ENCODE assay signal across 23 cellular contexts in genomic region chr15:93059442-93059841, GRCh38. TPM values are rescaled to one million over a fixed set of nuclear protein-coding genes. Genes with fewer than 3 reads are reported as not detected.
DNase-seq lines count a peak whose midpoint lies in the region; ATAC-seq and TF ChIP-seq lines count a peak whose summit lies in the region.
"Had no signal": no experiment of that assay in that cellular context is flagged by ENCODE, and none has a peak within 500 bp of the region (broad histone marks: within the 10 kb centered on the region; RNA-seq: fewer than 3 reads in every experiment).

No MANE protein-coding gene starts in this region.

- no peaks in the 10 kb centered on the region for H3K9me3 ChIP-seq in IMR-90 (ENCODE audit: control insufficient read depth, insufficient read depth, low read length)
- no peaks in the 10 kb centered on the region for H3K9me3 ChIP-seq in esophagus muscularis mucosa
- no peaks in the 10 kb centered on the region for H3K9me3 ChIP-seq in gastrocnemius medialis
- no peaks in the 10 kb centered on the region for H3K9me3 ChIP-seq in body of pancreas
- H3K9me3 ChIP-seq: BLaER1 treated with 17β-estradiol and CSF1 and Interleukin-3, amounts not matched to agents 10 nM and 100 nM had no signal

- no CpG with 5 or more reads among the region's 8 CpGs for WGBS in IMR-90 (ENCODE audit: extremely low coverage in 2 of 2, insufficient read length in 1 of 2), 2 experiments
- WGBS in esophagus muscularis mucosa = 68% methylated on average over 5 of the region's 8 CpGs
- 64 to 71% methylated on average over 8 of the region's 8 CpGs for WGBS in body of pancreas, 2 donors

- H3K27me3 Mint-ChIP-seq in neural crest cell (ENCODE audit: low read depth) = peaks cover 4% of the 10 kb centered on the region

- peak overlapping the region; percentile 67 for H3K27ac Mint-ChIP-seq in neural crest cell (ENCODE audit: unreplicated experiment)
- H3K27ac Mint-ChIP-seq: CD8-positive, alpha-beta T cell had no signal

- intact Hi-C loops in IMR-90 (cut with micrococcal nuclease) = no loop called here
- intact Hi-C loops in esophagus muscularis mucosa (cut with DNase I) = no loop called here
- intact Hi-C loops in gastrocnemius medialis (cut with DNase I; ENCODE audit: low total_unique reads) = no loop called here
- intact Hi-C loops in body of pancreas (cut with DNase I) = no loop called here

- no peak overlapping the region for H3K4me3 ChIP-seq in IMR-90 (ENCODE audit: insufficient read depth, low read depth, low read length)
- no peak overlapping the region for H3K4me3 ChIP-seq in esophagus muscularis mucosa
- no peak overlapping the region for H3K4me3 ChIP-seq in gastrocnemius medialis
- H3K4me3 ChIP-seq in body of pancreas = no peak overlapping the region
- H3K4me3 ChIP-seq: BLaER1 treated with 17β-estradiol and CSF1 and Interleukin-3, amounts not matched to agents 10 nM and 100 nM had no signal

- H2BK120ac ChIP-seq in IMR-90 (ENCODE audit: low read depth, low read length) = no peak overlapping the region

- TF ChIP-seq EP300 in esophagus muscularis mucosa (IDR thresholded peaks at IDR 0.05) = no peak

- dilution Hi-C loops in IMR-90 (cut with HindIII; ENCODE audit: low sequenced_read_pairs, unreplicated experiment) = no loop called here

- H4K5ac ChIP-seq in IMR-90 (ENCODE audit: low read depth, low read length) = no peak overlapping the region

- no peak overlapping the region for H3K18ac ChIP-seq in IMR-90 (ENCODE audit: low read depth, low read length)

- no peak for ATAC-seq in IMR-90 (ENCODE audit: low read depth)
- no peak for ATAC-seq in gastrocnemius medialis
- no peak for ATAC-seq in body of pancreas
- ATAC-seq: CD8-positive, alpha-beta T cell; Right ventricle myocardium inferior had no signal

- BruUV-seq in IMR-90 (replicated peaks; lab: Mats Ljungman, UMichigan) = no TSS peak

- no peaks in the 10 kb centered on the region for H3K9me3 Mint-ChIP-seq in neural crest cell
- H3K9me3 Mint-ChIP-seq: CD8-positive, alpha-beta T cell had no signal

- H3K4ac ChIP-seq in IMR-90 (ENCODE audit: low read depth, low read length) = no peak overlapping the region

- no peak overlapping the region for H4K91ac ChIP-seq in IMR-90 (ENCODE audit: insufficient read depth, low read depth, low read length)

- H3K23ac ChIP-seq in IMR-90 (ENCODE audit: low read depth, low read length) = no peak overlapping the region

- POLR2A ChIA-PET in IMR-90 (lab: Charles Lee; ENCODE audit: unreplicated experiment) = no interaction called here

- peaks cover 80% of the 10 kb centered on the region for H3K4me1 Mint-ChIP-seq in neural crest cell

- no peak overlapping the region for H4K8ac ChIP-seq in IMR-90 (ENCODE audit: low read depth in 2 of 2, low read length in 2 of 2)

- H4K20me1 ChIP-seq in IMR-90 (ENCODE audit: insufficient read depth, low read length) = no peaks in the 10 kb centered on the region

- H3K4me2 ChIP-seq in IMR-90 (ENCODE audit: low read depth, low read length) = no peak overlapping the region
- H3K4me2 ChIP-seq: BLaER1 treated with 17β-estradiol and CSF1 and Interleukin-3, amounts not matched to agents 10 nM and 100 nM had no signal

- no peak overlapping the region for H3K56ac ChIP-seq in IMR-90 (ENCODE audit: extremely low read depth, insufficient read depth, low read length)

- no peak for DNase-seq in IMR-90
- no peak for DNase-seq in esophagus muscularis mucosa (ENCODE audit: extremely low spot score)
- no peak for DNase-seq in neural crest cell (ENCODE audit: low read depth, low spot score)
- no peak for DNase-seq in gastrocnemius medialis
- DNase-seq in DMS 273 treated with DMSO at 0.1 percent for 48 hours (lab: John Stamatoyannopoulos, UW) = no peak
- DNase-seq in middle frontal gyrus (ENCODE audit: extremely low spot score, low spot score) = no peak
- DNase-seq in body of pancreas = no peak
- DNase-seq in AG08396 (ENCODE audit: low spot score) = no peak
- DNase-seq: CD8-positive, alpha-beta T cell; DMS153; HCEC 1CT; KG1; NCI-H1092; NCI-H1436; NCI-H2029 treated with DMSO at 0.1 percent for 48 hours; NCI-H226; NCI-H510A treated with DMSO at 0.1 percent for 48 hours; NCI-H748 treated with DMSO at 0.1 percent for 48 hours; OCI-M1 had no signal

- in situ Hi-C loops in IMR-90 (cut with MboI; ENCODE audit: low sequenced_read_pairs) (no loop called here), gastrocnemius medialis (cut with MboI; ENCODE audit: low sequenced_read_pairs in 4 of 4) (loop anchor here in 1 of 4 donors (25.0 kb wide), 1 partner anchor 928 kb away; no protein-coding TSS in a partner anchor)

- H3K4me3 Mint-ChIP-seq in neural crest cell = peak overlapping the region; percentile 86
- H3K4me3 Mint-ChIP-seq: CD8-positive, alpha-beta T cell had no signal

- peaks cover 15% of the 10 kb centered on the region for H3K36me3 Mint-ChIP-seq in neural crest cell (ENCODE audit: low read depth)
- H3K36me3 Mint-ChIP-seq: CD8-positive, alpha-beta T cell had no signal

- TF ChIP-seq POLR2A in IMR-90 (IDR thresholded peaks at IDR 0.05; ENCODE audit: low read depth, low read length) (no peak), esophagus muscularis mucosa (IDR thresholded peaks at IDR 0.05; ENCODE audit: low read depth) (no peak), gastrocnemius medialis (IDR thresholded peaks at IDR 0.05) (no peak), body of pancreas (IDR thresholded peaks at IDR 0.05) (no peak)

- no peaks in the 10 kb centered on the region for H3K9me1 ChIP-seq in IMR-90 (ENCODE audit: insufficient read depth, low read length)

- H2AFZ ChIP-seq in IMR-90 (replicated peaks; ENCODE audit: low read length, poor library complexity) = peak overlapping the region; percentile 32

- no peak overlapping the region for H3K14ac ChIP-seq in IMR-90 (replicated peaks; ENCODE audit: low read depth, low read length)

- no peak overlapping the region for H2BK5ac ChIP-seq in IMR-90 (ENCODE audit: low read depth, low read length, poor library complexity, severe bottlenecking)

- no peak overlapping the region for H2AK9ac ChIP-seq in IMR-90 (replicated peaks; ENCODE audit: low read depth, low read length, poor library complexity)

- no peak overlapping the region for H2BK15ac ChIP-seq in IMR-90 (ENCODE audit: low read depth, low read length)

- TF ChIP-seq CTCF in IMR-90 (conservative IDR thresholded peaks at IDR 0.05; ENCODE audit: low read depth, low read length) (no peak), esophagus muscularis mucosa (IDR thresholded peaks at IDR 0.05) (no peak), neural crest cell (conservative IDR thresholded peaks at IDR 0.05) (no peak), gastrocnemius medialis (IDR thresholded peaks at IDR 0.05 in 4 of 5, conservative IDR thresholded peaks at IDR 0.05 in 1 of 5) (no peak), body of pancreas (IDR thresholded peaks at IDR 0.05) (no peak)

- CTCF ChIA-PET in IMR-90 (lab: Yijun Ruan, JAX) = interaction anchor here (1.5 kb wide), 1 partner anchor 29 kb away, joined by 3 read pairs; no protein-coding TSS in a partner anchor

- H3K4me1 ChIP-seq in IMR-90 (ENCODE audit: control insufficient read depth, insufficient read depth, low read length) (peaks cover 1% of the 10 kb centered on the region; the same call in 1 of the 2 replicates), esophagus muscularis mucosa (peaks cover 51 to 100% (median 98%) of the 10 kb centered on the region in 4 donors), gastrocnemius medialis (peaks cover 74 to 92% of the 10 kb centered on the region in 2 donors), body of pancreas (peaks cover 32% of the 10 kb centered on the region)

- H3K79me1 ChIP-seq in IMR-90 (ENCODE audit: low read depth in 1 of 2, low read length in 2 of 2) = no peaks in the 10 kb centered on the region

- H3K27me3 ChIP-seq in IMR-90 (ENCODE audit: control insufficient read depth, insufficient read depth, low read length) = peaks cover 12% of the 10 kb centered on the region
- no peaks in the 10 kb centered on the region for H3K27me3 ChIP-seq in esophagus muscularis mucosa
- H3K27me3 ChIP-seq in gastrocnemius medialis = no peaks in the 10 kb centered on the region
- H3K27me3 ChIP-seq in body of pancreas = no peaks in the 10 kb centered on the region

- H3K36me3 ChIP-seq in IMR-90 (ENCODE audit: control insufficient read depth, insufficient read depth, low read length) (no peaks in the 10 kb centered on the region), esophagus muscularis mucosa (peaks cover 0 to 32% (median 12%) of the 10 kb centered on the region in 4 donors), gastrocnemius medialis (peaks cover 0 to 13% of the 10 kb centered on the region in 2 donors), body of pancreas (replicated peaks in 1 of 2; ENCODE audit: insufficient read depth in 1 of 2, low read depth in 2 of 2) (no peaks in the 10 kb centered on the region)

- H2AK5ac ChIP-seq in IMR-90 (ENCODE audit: low read depth, low read length) = no peak overlapping the region

- H3K27ac ChIP-seq in IMR-90 (ENCODE audit: insufficient read depth, low read length) (no peak overlapping the region), esophagus muscularis mucosa (replicated peaks in 1 of 4) (peak overlapping the region; percentile 53 to 98 (median 65)), gastrocnemius medialis (peak overlapping the region; percentile 23 to 94 (median 60)), body of pancreas (peak overlapping the region in 1 of 4 donors; percentile 1)

- H3K9ac ChIP-seq in IMR-90 (ENCODE audit: low read depth, low read length) = no peak overlapping the region

- TF ChIP-seq RAD21 in IMR-90 (IDR thresholded peaks at IDR 0.05; ENCODE audit: low read length) = no peak

- no peak overlapping the region for H2BK20ac ChIP-seq in IMR-90 (ENCODE audit: low read depth, low read length)

TF ChIP-seq in IMR-90, 13 proteins besides CTCF, POLR2A, EP300 and RAD21 (continues in another document):
- TF ChIP-seq MAZ (IDR thresholded peaks at IDR 0.05; ENCODE audit: borderline replicate concordance, low read depth, low read length) (no peak), ELK1 (IDR thresholded peaks at IDR 0.05; ENCODE audit: borderline replicate concordance, low read depth, low read length) (no peak)

RNA-seq across cellular contexts. Expression of gene RGMA, which starts 29.6 kb away (rescaled TPM):
- total RNA-seq in IMR-90 (2012; rRNA removed) (0.18 TPM in 1 of 2 replicates, not detected in the other), esophagus muscularis mucosa (100 to 1,000 TPM; 101 to 312 (median 188) TPM), neural crest cell (187 and 205 TPM in 2 replicates), gastrocnemius medialis (100 to 1,000 TPM; 150 to 290 (median 184) TPM), body of pancreas (1 to 10 TPM; 8.8 to 9.2 TPM)
- polyA plus RNA-seq in IMR-90 (2012; rRNA removed) = 0.23 and 0.26 TPM in 2 replicates
- polyA plus RNA-seq in IMR-90 (2012; cell fraction: cytosol; rRNA removed) = 0.31 and 0.34 TPM in 2 replicates
- 0.09 and 0.21 TPM in 2 replicates for polyA plus RNA-seq in IMR-90 (2012; cell fraction: nucleus; rRNA removed; ENCODE audit: low replicate concordance)
- total RNA-seq: HT1080, SK-MEL-5 had no signal

Comparison
In these comparisons a context has a peak if more than half of its experiments do, and no peak if none do; other contexts are left out.
1. RNA of gene RGMA, which starts 29.6 kb away (total RNA-seq): 101 to 312 TPM in esophagus muscularis mucosa, 150 to 290 TPM in gastrocnemius medialis and 187 to 205 TPM in neural crest cell; 8.8 to 9.2 TPM in body of pancreas and 0.18 TPM in IMR-90; every median in the first group is over 10 times any median in the second.